Comparison of ENCODE assay signal across 9 cellular contexts in the genomic region with DNA sequence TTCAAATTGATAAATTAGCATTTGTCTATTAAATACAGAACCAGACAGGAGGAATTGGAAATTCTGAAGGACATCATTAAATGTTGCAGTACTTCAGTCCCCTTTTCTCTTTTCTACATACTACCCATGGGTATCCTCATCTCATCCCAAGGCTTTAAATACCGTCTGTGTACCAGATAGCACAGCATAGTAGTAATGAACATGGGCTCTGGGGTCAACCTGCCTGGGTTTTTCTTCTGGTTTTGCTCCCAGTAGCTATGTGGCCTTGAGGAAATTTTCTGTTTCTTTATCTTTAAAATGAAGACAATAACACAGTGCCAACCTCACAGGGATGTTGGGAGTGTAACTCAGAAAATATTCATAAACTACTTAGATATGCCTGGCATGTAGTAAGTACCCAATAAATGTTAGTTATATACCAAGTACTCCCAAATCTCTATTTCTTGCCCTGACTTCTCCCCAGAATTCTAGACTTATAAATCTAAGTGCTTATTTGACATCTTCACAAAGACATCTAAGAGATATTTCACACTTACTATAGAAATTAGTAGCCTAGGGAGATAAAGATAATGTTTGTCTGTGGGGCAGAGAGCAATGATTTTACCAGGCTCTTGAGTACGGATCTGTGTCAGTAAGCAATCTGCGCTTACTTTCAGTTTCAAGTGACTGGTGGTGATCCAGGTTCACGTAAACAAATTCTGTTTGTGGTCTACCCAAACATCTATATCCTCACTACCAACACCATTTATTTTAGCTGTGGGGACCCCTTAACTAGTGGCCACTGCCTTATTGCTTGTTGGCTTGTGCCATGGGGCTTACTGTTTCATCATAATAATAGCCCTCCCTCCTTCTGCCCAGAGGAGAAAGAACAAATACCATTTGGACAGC. TPM values are rescaled to one million over a fixed set of nuclear protein-coding genes. Genes with fewer than 3 reads are reported as not detected.
DNase-seq lines count a peak whose midpoint lies in the region; ATAC-seq, FAIRE-seq and TF ChIP-seq lines count a peak whose summit lies in the region.
"Had no signal": no experiment of that assay in that cellular context is flagged by ENCODE, and none has a peak within 500 bp of the region (broad histone marks: within the 10 kb centered on the region; RNA-seq: fewer than 3 reads in every experiment).

No MANE protein-coding gene starts in this region.

- peak overlapping the region; percentile 85 for H3K4me3 Mint-ChIP-seq in activated CD4-positive, alpha-beta T cell treated with anti-CD3 and anti-CD28 coated beads, Interleukin-2, amount 10 ng/mL, durations not matched to agents 24 days and 14 days
- H3K4me3 Mint-ChIP-seq in T-helper 17 cell: peak overlapping the region; percentile 91
- peak overlapping the region; percentile 79 for H3K4me3 Mint-ChIP-seq in stimulated activated effector memory CD8-positive, alpha-beta T cell treated with anti-CD3 and anti-CD28 coated beads, Interleukin-12 subunit alpha, Interleukin-12 subunit beta, amount 100 ng/mL, for 72 hours

- DNase-seq in activated CD4-positive, alpha-beta T cell treated with anti-CD3 and anti-CD28 coated beads, Interleukin-2, amount 10 ng/mL, durations not matched to agents 24 days and 14 days: peak; percentile 83
- DNase-seq in activated CD4-positive, alpha-beta T cell treated with anti-CD3 and anti-CD28 coated beads for 1 hour: no peak
- DNase-seq in T-helper 17 cell: no peak
- peak in 1 of 2 donors; percentile 70 for DNase-seq in stimulated activated effector memory CD8-positive, alpha-beta T cell treated with anti-CD3 and anti-CD28 coated beads, Interleukin-12 subunit alpha, Interleukin-12 subunit beta, amount 100 ng/mL, for 72 hours (ENCODE audit: low spot score in 2 of 2)
- DNase-seq in RCC 7860 (ENCODE audit: low spot score): no peak
- no peak for DNase-seq in D721Med (ENCODE audit: insufficient read length, low spot score)
- DNase-seq in NCI-H2227 (lab: John Stamatoyannopoulos, UW; ENCODE audit: unreplicated experiment): no peak

- ATAC-seq in HG02943 (IDR thresholded peaks at IDR 0.05; ENCODE audit: low read depth, unreplicated experiment) (peak; percentile 66), T-helper 17 cell (peak; percentile 87)
- peak; percentile 98 for ATAC-seq in stimulated activated effector memory CD8-positive, alpha-beta T cell treated with anti-CD3 and anti-CD28 coated beads, Interleukin-12 subunit alpha, Interleukin-12 subunit beta, amount 100 ng/mL, for 72 hours

- H3K36me3 Mint-ChIP-seq in activated CD4-positive, alpha-beta T cell treated with anti-CD3 and anti-CD28 coated beads, Interleukin-2, amount 10 ng/mL, durations not matched to agents 24 days and 14 days (ENCODE audit: low read depth): peaks cover 13% of the 10 kb centered on the region
- H3K36me3 Mint-ChIP-seq in T-helper 17 cell (ENCODE audit: low read depth): peaks cover 3% of the 10 kb centered on the region
- H3K36me3 Mint-ChIP-seq in stimulated activated effector memory CD8-positive, alpha-beta T cell treated with anti-CD3 and anti-CD28 coated beads, Interleukin-12 subunit alpha, Interleukin-12 subunit beta, amount 100 ng/mL, for 72 hours: no peaks in the 10 kb centered on the region

- peaks cover 10% of the 10 kb centered on the region for H3K9me3 Mint-ChIP-seq in activated CD4-positive, alpha-beta T cell treated with anti-CD3 and anti-CD28 coated beads, Interleukin-2, amount 10 ng/mL, durations not matched to agents 24 days and 14 days
- peaks cover 8% of the 10 kb centered on the region for H3K9me3 Mint-ChIP-seq in stimulated activated effector memory CD8-positive, alpha-beta T cell treated with anti-CD3 and anti-CD28 coated beads, Interleukin-12 subunit alpha, Interleukin-12 subunit beta, amount 100 ng/mL, for 72 hours

- TF ChIP-seq CTCF in D721Med (IDR thresholded peaks at IDR 0.05; ENCODE audit: insufficient read depth, missing control alignments): no peak

- H3K9me3 ChIP-seq in T-helper 17 cell (ENCODE audit: control insufficient read depth, low read length, poor library complexity, severe bottlenecking): peaks cover 2% of the 10 kb centered on the region

- FAIRE-seq in RCC 7860 (lab: Jason Lieb, UNC): no peak
- no peak for FAIRE-seq in D721Med (lab: Jason Lieb, UNC)
- FAIRE-seq: endothelial cell of umbilical vein had no signal

- peaks cover 38% of the 10 kb centered on the region for H3K4me1 Mint-ChIP-seq in activated CD4-positive, alpha-beta T cell treated with anti-CD3 and anti-CD28 coated beads, Interleukin-2, amount 10 ng/mL, durations not matched to agents 24 days and 14 days
- H3K4me1 Mint-ChIP-seq in T-helper 17 cell: peaks cover 25% of the 10 kb centered on the region
- peaks cover 44% of the 10 kb centered on the region for H3K4me1 Mint-ChIP-seq in stimulated activated effector memory CD8-positive, alpha-beta T cell treated with anti-CD3 and anti-CD28 coated beads, Interleukin-12 subunit alpha, Interleukin-12 subunit beta, amount 100 ng/mL, for 72 hours

- peak overlapping the region; percentile 97 for H3K27ac Mint-ChIP-seq in activated CD4-positive, alpha-beta T cell treated with anti-CD3 and anti-CD28 coated beads, Interleukin-2, amount 10 ng/mL, durations not matched to agents 24 days and 14 days
- H3K27ac Mint-ChIP-seq in T-helper 17 cell: peak overlapping the region; percentile 99
- peak overlapping the region; percentile 98 for H3K27ac Mint-ChIP-seq in stimulated activated effector memory CD8-positive, alpha-beta T cell treated with anti-CD3 and anti-CD28 coated beads, Interleukin-12 subunit alpha, Interleukin-12 subunit beta, amount 100 ng/mL, for 72 hours

- no peaks in the 10 kb centered on the region for H3K27me3 Mint-ChIP-seq in activated CD4-positive, alpha-beta T cell treated with anti-CD3 and anti-CD28 coated beads, Interleukin-2, amount 10 ng/mL, durations not matched to agents 24 days and 14 days
- no peaks in the 10 kb centered on the region for H3K27me3 Mint-ChIP-seq in T-helper 17 cell

- intact Hi-C loops in activated CD4-positive, alpha-beta T cell treated with anti-CD3 and anti-CD28 coated beads, Interleukin-2, amount 10 ng/mL, durations not matched to agents 24 days and 14 days (cut with micrococcal nuclease): loop anchor here (2.0 kb wide), 1 partner anchor 17 kb away; no protein-coding TSS in a partner anchor

RNA-seq across cellular contexts. Expression of a gene that starts 37.3 kb away (rescaled TPM):
- 0.02 and 0.05 TPM in 2 replicates for total RNA-seq in activated CD4-positive, alpha-beta T cell treated with anti-CD3 and anti-CD28 coated beads, Interleukin-2, amount 10 ng/mL, durations not matched to agents 24 days and 14 days
- total RNA-seq in T-helper 17 cell: not detected
- total RNA-seq: endothelial cell of umbilical vein had no signal
